In the genomic region with DNA sequence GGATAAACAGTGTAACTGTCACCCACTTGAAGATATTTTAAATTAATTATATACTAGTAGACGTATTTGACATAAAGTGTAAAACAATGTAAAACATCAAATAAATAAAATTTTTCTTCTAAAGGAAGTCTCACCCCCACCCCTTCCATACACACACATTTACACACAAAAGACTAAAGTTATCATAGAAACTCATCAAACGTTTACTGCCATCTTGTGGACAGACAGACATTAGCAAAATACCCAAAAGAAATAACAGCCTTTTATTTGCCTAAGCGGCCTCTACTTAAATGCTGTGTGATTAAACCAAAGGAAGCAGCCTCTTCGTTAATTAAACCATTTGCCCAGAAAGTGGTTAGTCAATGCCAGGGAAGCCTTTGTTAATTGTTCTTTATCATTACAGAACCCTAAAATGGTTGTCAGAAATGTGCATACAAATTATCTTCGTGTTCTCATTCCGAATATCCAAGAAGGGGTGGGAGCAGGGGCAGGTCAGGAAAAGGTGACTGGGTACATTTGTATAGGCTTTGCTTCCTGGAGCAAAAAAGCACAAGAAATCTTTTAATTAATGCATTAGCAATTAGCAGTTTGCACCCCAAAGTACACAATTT, we compare ENCODE assay signal across 8 cellular contexts.
DNase-seq lines count a peak whose midpoint lies in the region; ATAC-seq, FAIRE-seq and TF ChIP-seq lines count a peak whose summit lies in the region.

No MANE protein-coding gene starts in this region.

- H3K4me3 Mint-ChIP-seq in osteocyte (ENCODE audit: unreplicated experiment), result no peak overlapping the region

- H3K27me3 Mint-ChIP-seq in osteocyte (ENCODE audit: unreplicated experiment), result no peaks in the 10 kb centered on the region

- TF ChIP-seq CTCF in HL-60 (IDR thresholded peaks at IDR 0.05; ENCODE audit: insufficient read depth, low read length) (peak; percentile 32), osteocyte (IDR thresholded peaks at IDR 0.05) (peak; percentile 78)

- peaks cover 4% of the 10 kb centered on the region for H3K4me1 Mint-ChIP-seq in osteocyte (ENCODE audit: unreplicated experiment)

- no peaks in the 10 kb centered on the region for H3K9me3 Mint-ChIP-seq in osteocyte (ENCODE audit: unreplicated experiment)

- peak; percentile 23 for DNase-seq in DMS79 treated with DMSO at 0.1 percent for 48 hours (lab: John Stamatoyannopoulos, UW)
- no peak for DNase-seq in DMS79 (lab: John Stamatoyannopoulos, UW)
- DNase-seq in HL-60 (ENCODE audit: low read depth in 1 of 2, low spot score in 1 of 2), result no peak
- peak; percentile 19 for DNase-seq in RCC 7860 (ENCODE audit: low spot score)
- DNase-seq in epidermal melanocyte (ENCODE audit: insufficient read length, low spot score), result peak; percentile 50
- no peak for DNase-seq in osteocyte (ENCODE audit: extremely low spot score, unreplicated experiment)
- DNase-seq in effector CD4-positive, alpha-beta T cell, result no peak

- no peak overlapping the region for H3K4me3 ChIP-seq in HL-60 (replicated peaks; ENCODE audit: insufficient read depth, low read length)

- ATAC-seq in HG03025 (IDR thresholded peaks at IDR 0.05; ENCODE audit: low FRiP score, unreplicated experiment), result no peak

- H3K27ac Mint-ChIP-seq in osteocyte (ENCODE audit: unreplicated experiment), result no peak overlapping the region

- no peaks in the 10 kb centered on the region for H3K27me3 ChIP-seq in HL-60 (ENCODE audit: insufficient read depth, poor library complexity, severe bottlenecking)

- no peaks in the 10 kb centered on the region for H3K36me3 Mint-ChIP-seq in osteocyte (ENCODE audit: unreplicated experiment)

- no peak overlapping the region for H3K27ac ChIP-seq in HL-60 (replicated peaks)

- FAIRE-seq in RCC 7860 (lab: Jason Lieb, UNC), result peak; percentile 74

Comparison
In these comparisons a context has a peak if more than half of its experiments do, and no peak if none do; other contexts are left out.
1. DNase-seq: peak in DMS79 treated with DMSO at 0.1 percent for 48 hours (single experiment), RCC 7860 (single experiment) and epidermal melanocyte (single experiment); none in DMS79 (single experiment), HL-60 (0 of 2), osteocyte (single experiment) and effector CD4-positive, alpha-beta T cell (single experiment).